In the genomic region with DNA sequence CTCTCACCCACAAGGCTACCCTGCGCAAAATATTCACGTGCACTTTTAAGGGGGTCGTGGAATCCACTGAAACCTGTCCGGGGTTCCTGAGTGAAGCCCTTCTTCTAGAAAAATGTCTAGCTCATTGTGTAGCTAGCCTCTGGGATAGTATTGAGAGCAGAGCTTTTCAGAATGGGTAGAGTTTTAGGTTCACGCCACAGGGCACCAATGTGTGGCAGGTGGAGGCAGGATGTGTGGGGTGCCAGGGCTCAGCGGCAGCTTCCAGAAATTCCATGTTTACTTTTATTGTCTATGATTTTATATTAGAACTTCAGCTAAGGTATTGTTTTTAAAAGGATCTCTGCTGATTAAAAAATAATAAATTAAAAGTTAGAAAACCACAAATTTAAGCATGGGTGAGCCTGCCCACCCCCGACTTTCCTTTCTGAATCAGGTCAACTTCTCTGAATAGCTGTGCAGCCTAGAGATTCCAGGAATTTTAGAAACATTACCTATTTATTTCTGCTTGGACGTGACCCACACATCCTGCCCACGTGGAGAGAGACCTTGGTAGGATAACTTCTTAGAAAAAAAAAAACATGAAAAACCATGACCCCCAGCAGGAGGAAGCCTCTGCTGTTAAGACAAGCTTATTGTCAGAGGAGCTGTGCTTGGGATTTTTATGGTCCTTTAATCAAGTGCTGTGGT, we compare ENCODE assay signal across 16 cellular contexts.
"Had no signal": no experiment of that assay in that cellular context is flagged by ENCODE, and none has a peak within 500 bp of the region (broad histone marks: within the 10 kb centered on the region; RNA-seq: fewer than 3 reads in every experiment).

No MANE protein-coding gene starts in this region.

- H3K27me3 Mint-ChIP-seq: activated B cell treated with CpG ODN at 0.5 μM for 24 hours; activated CD4-positive, alpha-beta T cell treated with anti-CD3 and anti-CD28 coated beads, Interleukin-2, amount 10 ng/mL, durations not matched to agents 24 days and 14 days had no signal

- ATAC-seq: left lung had no signal

- DNase-seq: activated B cell treated with CpG ODN at 0.5 μM for 24 hours; activated CD4-positive, alpha-beta T cell treated with anti-CD3 and anti-CD28 coated beads, Interleukin-2, amount 10 ng/mL, durations not matched to agents 24 days and 14 days; activated naive CD4-positive, alpha-beta T cell; foreskin fibroblast; hippocampal formation; left lung; mammary epithelial cell; nephron progenitor cell; occipital lobe; retina; spleen; stimulated activated naive CD4-positive, alpha-beta T cell; SW 1271 had no signal

- H3K27ac Mint-ChIP-seq: activated B cell treated with CpG ODN at 0.5 μM for 24 hours, nephron progenitor cell had no signal

- H3K4me3 Mint-ChIP-seq: activated B cell treated with CpG ODN at 0.5 μM for 24 hours; activated CD4-positive, alpha-beta T cell treated with anti-CD3 and anti-CD28 coated beads, Interleukin-2, amount 10 ng/mL, durations not matched to agents 24 days and 14 days; nephron progenitor cell had no signal

- H3K4me3 ChIP-seq: ascending aorta, dorsolateral prefrontal cortex, left lung, spleen, tibial nerve had no signal

- H3K9me3 Mint-ChIP-seq: activated B cell treated with CpG ODN at 0.5 μM for 24 hours; activated CD4-positive, alpha-beta T cell treated with anti-CD3 and anti-CD28 coated beads, Interleukin-2, amount 10 ng/mL, durations not matched to agents 24 days and 14 days; nephron progenitor cell had no signal
